ENCODE assay signal across 37 cellular contexts in genomic region chr3:113523241-113523640, GRCh38. TPM values are rescaled to one million over a fixed set of nuclear protein-coding genes. Genes with fewer than 3 reads are reported as not detected.
"Had no signal": no experiment of that assay in that cellular context is flagged by ENCODE, and none has a peak within 500 bp of the region (broad histone marks: within the 10 kb centered on the region; RNA-seq: fewer than 3 reads in every experiment).

No MANE protein-coding gene starts in this region.

- ATAC-seq: activated CD8-positive, alpha-beta T cell treated with anti-CD3 and anti-CD28 coated beads for 36 hours; activated naive CD4-positive, alpha-beta T cell treated with anti-CD3 and anti-CD28 coated beads, Interleukin-2, amount 50 U/mL, for 72 hours; activated T-cell treated with anti-CD3 and anti-CD28 coated beads, Interleukin-2, amount 50 U/mL, for 4 hours; activated T-cell treated with anti-CD3 and anti-CD28 coated beads, Interleukin-2, amount 50 U/mL, for 72 hours; activated T-helper 17 cell treated with anti-CD3 and anti-CD28 coated beads, Interleukin-2, amount 50 U/mL, for 72 hours; body of pancreas had no signal

- H3K4me1 ChIP-seq: adrenal gland, body of pancreas, breast epithelium had no signal

- H3K27ac ChIP-seq: adrenal gland, body of pancreas, brain microvascular endothelial cell, breast epithelium, cardiac muscle cell, VCaP had no signal

- H3K4me3 ChIP-seq: adrenal gland, body of pancreas, breast epithelium, cardiac muscle cell had no signal

- H3K36me3 ChIP-seq: adrenal gland, brain microvascular endothelial cell, breast epithelium, cardiac muscle cell had no signal

- DNase-seq: activated B cell treated with CpG ODN at 0.5 μM for 24 hours; activated CD4-positive, alpha-beta memory T cell treated with anti-CD3 and anti-CD28 coated beads for 36 hours; activated CD4-positive, alpha-beta T cell treated with anti-CD3 and anti-CD28 coated beads for 4 hours; activated CD4-positive, alpha-beta T cell treated with anti-CD3 and anti-CD28 coated beads, Interleukin-2, amount 10 ng/mL, durations not matched to agents 24 days and 14 days; activated CD4-positive, alpha-beta T cell treated with anti-CD3 and anti-CD28 coated beads, Interleukin-2, amount 50 U/mL, for 1 hour; activated CD4-positive, alpha-beta T cell treated with anti-CD3 and anti-CD28 coated beads, Interleukin-2, amount 50 U/mL, for 4 hours; activated CD4-positive, CD25-positive, alpha-beta regulatory T cell treated with anti-CD3 and anti-CD28 coated beads, Interleukin-2, amount 50 U/mL, for 72 hours; activated CD8-positive, alpha-beta memory T cell treated with anti-CD3 and anti-CD28 coated beads, Interleukin-2, amount 50 U/mL, for 4 hours; activated CD8-positive, alpha-beta T cell treated with anti-CD3 and anti-CD28 coated beads for 36 hours; activated effector memory CD4-positive, alpha-beta T cell treated with anti-CD3 and anti-CD28 coated beads, Interleukin-2, amount 50 U/mL, for 16 hours; activated gamma-delta T cell treated with Interleukin-2 at 50 U/mL for 16 hours; activated naive CD4-positive, alpha-beta T cell; activated naive CD4-positive, alpha-beta T cell treated with anti-CD3 and anti-CD28 coated beads for 36 hours; activated naive CD4-positive, alpha-beta T cell treated with anti-CD3 and anti-CD28 coated beads, Interleukin-2, amount 50 U/mL, for 16 hours; activated naive CD8-positive, alpha-beta T cell treated with anti-CD3 and anti-CD28 coated beads for 36 hours; activated T-cell treated with anti-CD3 and anti-CD28 coated beads for 4 hours; activated T-cell treated with anti-CD3 and anti-CD28 coated beads, Interleukin-2, amount 50 U/mL, for 1 hour; activated T-cell treated with anti-CD3 and anti-CD28 coated beads, Interleukin-2, amount 50 U/mL, for 4 hours; activated T-cell treated with anti-CD3 and anti-CD28 coated beads, Interleukin-2, amount 50 U/mL, for 72 hours; adrenal gland; amniotic stem cell; aorta; body of pancreas; brain microvascular endothelial cell; caudate nucleus; cerebellar nuclear complex; T-helper 1 cell; T-helper 2 cell; T-helper 9 cell had no signal

- FAIRE-seq: astrocyte, TTC549 had no signal

- H3K9me3 ChIP-seq: adrenal gland, body of pancreas, breast epithelium had no signal

- H3K27me3 ChIP-seq: adrenal gland, body of pancreas, breast epithelium had no signal

RNA-seq across cellular contexts. Expression of gene SIDT1, which starts 9.1 kb away (rescaled TPM):
- total RNA-seq: astrocyte, cardiac muscle cell, chondrocyte had no signal
